9 cellular contexts compared by ENCODE assay signal in genomic region chr1:51792864-51793263, GRCh38.
A peak's percentile ranks its signal among the peaks of the same experiment; 100 is the strongest.
DNase-seq lines count a peak whose midpoint lies in the region; ATAC-seq and TF ChIP-seq lines count a peak whose summit lies in the region.
"Had no signal": no experiment of that assay in that cellular context is flagged by ENCODE, and none has a peak within 500 bp of the region (broad histone marks: within the 10 kb centered on the region; RNA-seq: fewer than 3 reads in every experiment).

No MANE protein-coding gene starts in this region.

- in situ Hi-C loops in astrocyte of the cerebellum (cut with HindIII; ENCODE audit: low sequenced_read_pairs): no loop called here

- no peak for TF ChIP-seq CTCF in astrocyte of the cerebellum (IDR thresholded peaks at IDR 0.05; ENCODE audit: low read depth, low read length, missing control alignments)

- no peak for ATAC-seq in GM19351 (IDR thresholded peaks at IDR 0.05; ENCODE audit: unreplicated experiment)
- no peak for ATAC-seq in HG03521 (IDR thresholded peaks at IDR 0.05; ENCODE audit: unreplicated experiment)
- ATAC-seq in HG03571 (IDR thresholded peaks at IDR 0.05; ENCODE audit: unreplicated experiment): no peak

- no peak overlapping the region for H3K4me3 ChIP-seq in astrocyte of the cerebellum (ENCODE audit: low read depth, low read length)

- DNase-seq in AG08396 (ENCODE audit: low spot score) (peak; percentile 8), HCEC 1CT (peak; percentile 79), astrocyte of the cerebellum (ENCODE audit: low read depth) (peak; percentile 12), islet precursor cell (peak; percentile 57), NCI-H510A treated with DMSO at 0.1 percent for 48 hours (lab: John Stamatoyannopoulos, UW) (no peak)
- DNase-seq: cortex of kidney had no signal
